8 cellular contexts compared by ENCODE assay signal in the genomic region with DNA sequence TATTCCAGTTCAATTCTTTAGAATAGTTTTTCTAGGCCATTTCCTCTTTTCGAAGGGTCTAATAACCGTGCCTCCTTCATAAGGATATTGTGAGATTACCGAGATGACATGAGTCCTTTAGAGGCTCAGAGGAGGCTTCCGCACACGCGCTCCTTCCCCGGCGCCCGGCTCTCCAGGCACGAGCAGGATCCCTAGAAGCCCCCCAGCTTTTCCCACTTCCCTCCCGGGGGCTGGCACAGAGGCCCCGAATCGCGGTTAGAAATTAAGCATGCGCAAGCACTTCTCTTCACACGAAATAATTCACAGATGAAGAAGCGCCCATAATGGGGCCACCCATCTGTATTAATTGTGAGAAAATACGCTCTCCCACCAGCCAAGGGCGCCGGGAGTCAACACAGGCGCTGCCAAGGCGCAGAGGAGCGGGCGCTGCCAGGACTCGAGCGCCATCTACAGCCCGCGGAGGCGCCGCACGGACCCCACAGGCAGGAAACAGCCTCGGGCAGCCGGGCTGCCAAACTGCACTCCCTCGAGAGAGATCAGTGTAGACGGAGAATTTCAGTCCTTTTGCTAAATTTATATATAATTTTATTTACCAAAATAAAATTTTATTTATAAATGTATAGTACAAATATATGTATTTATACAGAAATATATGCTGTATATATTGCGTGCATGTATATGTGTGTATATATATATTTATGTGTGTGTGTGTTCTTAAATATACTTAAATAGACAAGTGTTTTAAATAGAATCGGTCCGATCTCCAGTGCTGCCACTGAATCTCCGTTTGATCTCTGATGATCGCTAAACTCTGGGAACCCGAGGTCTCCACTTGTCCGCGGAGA.
A peak's percentile ranks its signal among the peaks of the same experiment; 100 is the strongest.
DNase-seq lines count a peak whose midpoint lies in the region; ATAC-seq and TF ChIP-seq lines count a peak whose summit lies in the region.

No MANE protein-coding gene starts in this region.

- no peak for TF ChIP-seq POLR2A in breast epithelium (IDR thresholded peaks at IDR 0.05)

- H3K4me3 ChIP-seq in WERI-Rb-1 (ENCODE audit: low read depth, low read length) (no peak overlapping the region), breast epithelium (no peak overlapping the region)

- ATAC-seq in GM19452 (IDR thresholded peaks at IDR 0.05; ENCODE audit: unreplicated experiment) = no peak

- H3K9me3 ChIP-seq in WERI-Rb-1 (ENCODE audit: severe bottlenecking) (no peaks in the 10 kb centered on the region), breast epithelium (no peaks in the 10 kb centered on the region)

- TF ChIP-seq CTCF in WERI-Rb-1 (IDR thresholded peaks at IDR 0.05; ENCODE audit: low read depth, low read length) (peak; percentile 93), breast epithelium (IDR thresholded peaks at IDR 0.05) (peak in 2 of 3 donors; percentile 42 to 43)

- intact Hi-C loops in breast epithelium (cut with DNase I; ENCODE audit: low total_unique reads) = no loop called here

- peak; percentile 33 for DNase-seq in NK-92 treated with Interleukin-12 subunit alpha and Interleukin-12 subunit beta, amount 100 ng/mL, for 24 hours (lab: John Stamatoyannopoulos, UW)
- no peak for DNase-seq in NK-92 (lab: John Stamatoyannopoulos, UW; ENCODE audit: unreplicated experiment)
- DNase-seq in M059J (ENCODE audit: low read depth) = peak; percentile 72
- DNase-seq in WERI-Rb-1 = peak; percentile 82
- DNase-seq in breast epithelium (ENCODE audit: low spot score in 2 of 2) = peak in 1 of 2 donors; percentile 28
- DNase-seq in inferior parietal cortex (ENCODE audit: extremely low spot score) = peak; percentile 73
- peak; percentile 35 to 58 (median 55) for DNase-seq in stimulated activated CD4-positive, alpha-beta T cell treated with anti-CD3 and anti-CD28 coated beads, Interleukin-1b, Interleukin-23, amount 100 ng/mL, for 24 hours (ENCODE audit: low read depth in 4 of 4, low spot score in 1 of 4)

- H3K36me3 ChIP-seq in WERI-Rb-1 = no peaks in the 10 kb centered on the region
- no peaks in the 10 kb centered on the region for H3K36me3 ChIP-seq in breast epithelium

- H3K27ac ChIP-seq in WERI-Rb-1 = no peak overlapping the region
- H3K27ac ChIP-seq in breast epithelium = no peak overlapping the region

- H3K4me1 ChIP-seq in breast epithelium = no peaks in the 10 kb centered on the region

- H3K27me3 ChIP-seq in WERI-Rb-1 (ENCODE audit: insufficient read depth, low read depth, severe bottlenecking) (no peaks in the 10 kb centered on the region), breast epithelium (no peaks in the 10 kb centered on the region)
